ENCODE assay signal across 15 cellular contexts in genomic region chr21:31299291-31300147, GRCh38. TPM values are rescaled to one million over a fixed set of nuclear protein-coding genes. Genes with fewer than 3 reads are reported as not detected.
DNase-seq lines count a peak whose midpoint lies in the region; ATAC-seq, FAIRE-seq and TF ChIP-seq lines count a peak whose summit lies in the region.
"Had no signal": no experiment of that assay in that cellular context is flagged by ENCODE, and none has a peak within 500 bp of the region (broad histone marks: within the 10 kb centered on the region; RNA-seq: fewer than 3 reads in every experiment).

No MANE protein-coding gene starts in this region.

- 23% methylated on average over 15 of the region's 15 CpGs for WGBS in GM12878 (ENCODE audit: insufficient coverage, insufficient replicate concordance, low lambda C conversion rate, missing lambda C conversion rate)
- 52 to 54% methylated on average over 15 of the region's 15 CpGs for WGBS in pancreas, 2 donors

- intact Hi-C loops in GM12878 (cut with micrococcal nuclease; ENCODE audit: unreplicated experiment) (loop anchor here (1.0 to 2.0 kb wide), 3 partner anchors 27 to 79 kb away; no protein-coding TSS in a partner anchor), pancreas (cut with DNase I) (no loop called here)

- H3K27ac ChIP-seq in GM12878 (ENCODE audit: control insufficient read depth, insufficient read depth), result no peak overlapping the region
- H3K27ac ChIP-seq in pancreas, result peak overlapping the region in 1 of 4 donors; percentile 27
- no peak overlapping the region for H3K27ac ChIP-seq in osteoblast (ENCODE audit: low read depth, low read length)

- TF ChIP-seq POLR2A in GM12878 (IDR thresholded peaks at IDR 0.05; ENCODE audit: low read depth, low read length), result no peak

- H3K4me2 ChIP-seq in GM12878 (ENCODE audit: control insufficient read depth, insufficient read depth) (no peak overlapping the region), osteoblast (ENCODE audit: insufficient read depth, low read length) (no peak overlapping the region)

- peak in 1 of 2 experiments; percentile 85; a peak in 1 of 4 replicates for TF ChIP-seq EP300 in GM12878 (IDR thresholded peaks at IDR 0.05; ENCODE audit: borderline replicate concordance in 1 of 2, control insufficient read depth in 1 of 2, low read depth in 2 of 2, low read length in 2 of 2)

- SMC1A ChIA-PET in GM12878 (lab: Charles Lee; ENCODE audit: uncharacterized antibody, unreplicated experiment), result interaction anchor here (0.7 to 4.2 kb wide), 9 partner anchors 8 to 104 kb away, joined by 3 to 15 read pairs (median 4); no protein-coding TSS in a partner anchor

- H3K4me1 ChIP-seq in GM12878 (ENCODE audit: control insufficient read depth, insufficient read depth, low read length), result no peaks in the 10 kb centered on the region
- H3K4me1 ChIP-seq in pancreas, result peaks cover 0 to 5% (median 0%) of the 10 kb centered on the region in 3 donors
- peaks cover 4% of the 10 kb centered on the region for H3K4me1 ChIP-seq in osteoblast (ENCODE audit: insufficient read depth, low read length)

- TF ChIP-seq CTCF in GM12878 (IDR thresholded peaks at IDR 0.05 in 2 of 3, conservative IDR thresholded peaks at IDR 0.05 in 1 of 3; ENCODE audit: control insufficient read depth in 2 of 3, extremely low read depth in 1 of 3, insufficient read depth in 1 of 3, low read depth in 3 of 3, low read length in 3 of 3) (no peak), pancreas (IDR thresholded peaks at IDR 0.05) (no peak), osteoblast (IDR thresholded peaks at IDR 0.05; ENCODE audit: extremely low read depth, low read depth, low read length) (no peak), D721Med (IDR thresholded peaks at IDR 0.05; ENCODE audit: insufficient read depth, missing control alignments) (no peak)

- TF ChIP-seq RAD21 in GM12878 (IDR thresholded peaks at IDR 0.05; ENCODE audit: insufficient read depth, low read depth, low read length), result no peak

- H4K20me1 ChIP-seq in GM12878 (ENCODE audit: control insufficient read depth, insufficient read depth) (no peaks in the 10 kb centered on the region), osteoblast (ENCODE audit: insufficient read depth, low read length) (no peaks in the 10 kb centered on the region)

- BruUV-seq in GM12878 (replicated peaks; lab: Mats Ljungman, UMichigan), result no TSS peak

- no peak overlapping the region for H2AFZ ChIP-seq in GM12878 (ENCODE audit: control insufficient read depth, low read depth, low read length)
- no peak overlapping the region for H2AFZ ChIP-seq in osteoblast (ENCODE audit: low read length)

- no peak overlapping the region for H3K9ac ChIP-seq in GM12878 (ENCODE audit: control insufficient read depth, insufficient read depth, low read length)

- no peaks in the 10 kb centered on the region for H3K79me2 ChIP-seq in GM12878 (ENCODE audit: control insufficient read depth, insufficient read depth, low read length)
- no peaks in the 10 kb centered on the region for H3K79me2 ChIP-seq in osteoblast (ENCODE audit: insufficient read depth, low read length)

- FAIRE-seq in GM12878 (lab: Jason Lieb, UNC) (no peak), pancreas (lab: Jason Lieb, UNC) (no peak), D721Med (lab: Jason Lieb, UNC) (no peak)
- FAIRE-seq: colon had no signal

- H3K9me3 ChIP-seq in GM12878 (replicated peaks; ENCODE audit: control insufficient read depth, insufficient read depth, low read length) (no peaks in the 10 kb centered on the region), pancreas (no peaks in the 10 kb centered on the region), osteoblast (ENCODE audit: low read depth, low read length) (no peaks in the 10 kb centered on the region)

- ATAC-seq in GM18861 (IDR thresholded peaks at IDR 0.05; ENCODE audit: unreplicated experiment), result peak; percentile 70
- peak; percentile 87 for ATAC-seq in HG02588 (IDR thresholded peaks at IDR 0.05; ENCODE audit: unreplicated experiment)
- peak; percentile 91 for ATAC-seq in GM12878
- ATAC-seq in pancreas, result peak; percentile 48 to 86 (median 81)

- POLR2A ChIA-PET in GM12878 (lab: Charles Lee), result no interaction called here

- no peaks in the 10 kb centered on the region for H3K36me3 ChIP-seq in GM12878 (ENCODE audit: control insufficient read depth in 2 of 2, insufficient read depth in 2 of 2, low read length in 1 of 2)
- H3K36me3 ChIP-seq in pancreas, result no peaks in the 10 kb centered on the region
- no peaks in the 10 kb centered on the region for H3K36me3 ChIP-seq in osteoblast (ENCODE audit: insufficient read depth, low read length)

- RAD21 ChIA-PET in GM12878 (lab: Charles Lee; ENCODE audit: unreplicated experiment), result interaction anchor here (1.0 to 3.6 kb wide), 4 partner anchors 18 to 97 kb away, joined by 3 to 18 read pairs (median 6); no protein-coding TSS in a partner anchor

- in situ Hi-C loops in GM12878 (cut with MboI), result no loop called here

- DNase-seq in GM12878 (ENCODE audit: low read depth, low spot score) (peak; percentile 51), pancreas (no peak), amygdala (lab: John Stamatoyannopoulos, UW) (no peak), HCEC 1CT (no peak), osteoblast (ENCODE audit: insufficient read length, low spot score, missing footprints) (no peak), D721Med (ENCODE audit: insufficient read length, low spot score) (no peak)
- DNase-seq: activated naive CD8-positive, alpha-beta T cell treated with anti-CD3 and anti-CD28 coated beads for 36 hours; DND-41; immature natural killer cell; NCI-H1048; NCI-H510A treated with DMSO at 0.1 percent for 48 hours; stimulated activated CD4-positive, alpha-beta T cell treated with anti-CD3 and anti-CD28 coated beads, Interleukin-4, amount 100 ng/mL, for 24 hours had no signal

- CTCF ChIA-PET in GM12878 (lab: Yijun Ruan, JAX), result interaction anchor here (1.5 to 1.8 kb wide), 2 partner anchors 27 to 28 kb away, joined by 3 to 4 read pairs; no protein-coding TSS in a partner anchor

- no peaks in the 10 kb centered on the region for H3K27me3 ChIP-seq in GM12878 (replicated peaks in 1 of 2; ENCODE audit: control insufficient read depth in 2 of 2, insufficient read depth in 2 of 2, low read length in 1 of 2)
- no peaks in the 10 kb centered on the region for H3K27me3 ChIP-seq in pancreas
- H3K27me3 ChIP-seq in osteoblast (ENCODE audit: insufficient read depth, low read length), result no peaks in the 10 kb centered on the region

- H3K4me3 ChIP-seq in GM12878 (no peak overlapping the region), pancreas (no peak overlapping the region), osteoblast (ENCODE audit: insufficient read depth, low read length) (no peak overlapping the region)

TF ChIP-seq in GM12878, 131 proteins besides CTCF, POLR2A, EP300 and RAD21 (continues in another document):
- TF ChIP-seq HDGF (IDR thresholded peaks at IDR 0.05), result 0 out of 2 replicates have a peak, but pooled peaks have one; percentile 40
- no peak for TF ChIP-seq HCFC1 (IDR thresholded peaks at IDR 0.05; ENCODE audit: low read length)
- TF ChIP-seq E4F1 (IDR thresholded peaks at IDR 0.05; ENCODE audit: borderline replicate concordance, partially characterized antibody), result no peak
- peak; percentile 60 for TF ChIP-seq IKZF1 (conservative IDR thresholded peaks at IDR 0.05)
- 0 out of 2 replicates have a peak, but pooled peaks have one; percentile 19 for TF ChIP-seq DPF2 (IDR thresholded peaks at IDR 0.05)
- TF ChIP-seq CHD1 (IDR thresholded peaks at IDR 0.05; ENCODE audit: low read depth, low read length), result no peak
- TF ChIP-seq FOXM1 (IDR thresholded peaks at IDR 0.05; ENCODE audit: low read depth, low read length), result no peak
- TF ChIP-seq ATF7 (IDR thresholded peaks at IDR 0.05; ENCODE audit: low read depth), result peak; percentile 45; the same call in 1 of the 2 replicates
- 0 out of 2 replicates have a peak, but pooled peaks have one; percentile 22 for TF ChIP-seq MYB (IDR thresholded peaks at IDR 0.05; ENCODE audit: borderline replicate concordance, low read depth, low read length)

RNA-seq across cellular contexts. Expression of gene TIAM1, which starts 44.5 kb away (rescaled TPM):
- total RNA-seq in GM12878 (2013; cell fraction: nucleolus; rRNA removed), result 92.6 and 100 TPM in 2 replicates
- 1.1 TPM in 2 replicates for total RNA-seq in GM12878 (2014; rRNA removed)
- 0.76 and 1.2 TPM in 2 replicates for total RNA-seq in GM12878 (2014; rRNA removed; fragmentation: Illumina TruSeq; extraction: Trizol)
- total RNA-seq in GM12878 (2021), result 1.6 and 2.1 TPM in 2 replicates
- 0.55 TPM for polyA plus RNA-seq in GM12878 (2011; ENCODE audit: low read depth)
- polyA plus RNA-seq in GM12878 (2011; rRNA removed), result 29.1 and 35.9 TPM in 2 replicates
- polyA plus RNA-seq in GM12878 (2011; cell fraction: cytosol; rRNA removed), result 30.9 and 34.8 TPM in 2 replicates
- 51.4 and 58.8 TPM in 2 replicates for polyA plus RNA-seq in GM12878 (2011; cell fraction: nucleus; rRNA removed)
- 0.72 and 0.94 TPM in 2 replicates for polyA plus RNA-seq in GM12878 (2012)
- polyA plus RNA-seq in GM12878 (2014; fragmentation: Illumina TruSeq; extraction: Trizol), result 0.82 and 0.97 TPM in 2 replicates
- polyA plus RNA-seq in GM12878 (2014; fragmentation: Nextera tagmentation; extraction: Ambion mirVana), result under 1 TPM; 0.31 to 0.42 TPM
- polyA plus RNA-seq in GM12878 (2014; rRNA removed), result 0.72 and 0.81 TPM in 2 replicates
- under 1 TPM; 0.64 to 0.71 TPM for polyA plus RNA-seq in GM12878 (2016; fragmentation: Nextera tagmentation; extraction: Ambion mirVana)
- 147 and 169 TPM in 2 replicates for polyA minus RNA-seq in GM12878 (2011; rRNA and poly(A)+ RNA removed)
- 37.4 and 39.7 TPM in 2 replicates for polyA minus RNA-seq in GM12878 (2011; cell fraction: cytosol; rRNA and poly(A)+ RNA removed)
- polyA minus RNA-seq in GM12878 (2011; cell fraction: nucleus; rRNA and poly(A)+ RNA removed), result 69.0 and 110 TPM in 2 replicates
- total RNA-seq in pancreas, result 1 to 10 TPM; 1.7 to 7.7 (median 3.7) TPM
- 1 to 10 TPM; 2.4 to 6.8 TPM for polyA plus RNA-seq in pancreas
- 13.6 and 16.3 TPM in 2 replicates for total RNA-seq in osteoblast
